ENCODE assay signal across 24 cellular contexts in the genomic region with DNA sequence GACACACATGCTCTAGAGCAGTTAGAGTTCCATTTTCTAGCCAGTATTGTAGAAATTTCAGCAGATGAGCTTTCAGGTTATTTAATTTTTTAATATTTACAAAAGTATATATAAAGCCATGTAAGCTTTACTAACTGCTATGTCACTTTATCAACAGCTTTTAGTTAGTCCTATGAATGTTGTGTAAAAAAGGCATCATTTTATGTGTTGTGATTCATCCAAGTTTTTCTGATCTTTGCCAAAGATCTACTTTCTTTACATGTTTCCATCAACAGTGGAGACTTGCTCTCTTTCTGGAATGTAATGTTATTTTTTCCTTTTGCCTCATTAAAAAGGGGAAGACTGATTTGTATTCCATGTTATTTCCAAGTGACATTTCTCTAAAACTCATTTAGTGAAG.
"Had no signal": no experiment of that assay in that cellular context is flagged by ENCODE, and none has a peak within 500 bp of the region (broad histone marks: within the 10 kb centered on the region; RNA-seq: fewer than 3 reads in every experiment).

No MANE protein-coding gene starts in this region.

- H3K36me3 ChIP-seq: neural progenitor cell, right lobe of liver, stomach, tibial artery had no signal

- H3K9me3 Mint-ChIP-seq: mesothelial cell of epicardium, nephron, neural progenitor cell, type B pancreatic cell had no signal

- H3K9ac ChIP-seq: neural progenitor cell, parathyroid adenoma had no signal

- ATAC-seq: esophagus mucosa; left ventricle myocardium superior; mucosa of descending colon; naive thymus-derived CD4-positive, alpha-beta T cell; right lobe of liver; stimulated activated effector memory CD8-positive, alpha-beta T cell treated with anti-CD3 and anti-CD28 coated beads, Interleukin-12 subunit alpha, Interleukin-12 subunit beta, amount 100 ng/mL, for 72 hours had no signal

- H3K27ac ChIP-seq: dorsolateral prefrontal cortex, epithelial cell of prostate, neural progenitor cell, parathyroid adenoma, right lobe of liver, stomach, testis, tibial artery had no signal

- H3K9me3 ChIP-seq: mucosa of descending colon, right lobe of liver, stomach, testis, tibial artery had no signal

- H3K4me3 Mint-ChIP-seq: mesothelial cell of epicardium; naive thymus-derived CD4-positive, alpha-beta T cell; nephron; neural progenitor cell; stimulated activated effector memory CD8-positive, alpha-beta T cell treated with anti-CD3 and anti-CD28 coated beads, Interleukin-12 subunit alpha, Interleukin-12 subunit beta, amount 100 ng/mL, for 72 hours; type B pancreatic cell had no signal

- H3K4me1 ChIP-seq: neural progenitor cell, parathyroid adenoma, right lobe of liver, stomach, testis had no signal

- H3K36me3 Mint-ChIP-seq: mesothelial cell of epicardium; naive thymus-derived CD4-positive, alpha-beta T cell; neural progenitor cell; stimulated activated effector memory CD8-positive, alpha-beta T cell treated with anti-CD3 and anti-CD28 coated beads, Interleukin-12 subunit alpha, Interleukin-12 subunit beta, amount 100 ng/mL, for 72 hours; type B pancreatic cell had no signal

- H3K79me2 ChIP-seq: parathyroid adenoma had no signal

- H3K4me3 ChIP-seq: dorsolateral prefrontal cortex, lung, mucosa of descending colon, neural progenitor cell, right lobe of liver, stomach, testis, tibial artery had no signal

- H3K4me2 ChIP-seq: neural progenitor cell had no signal

- DNase-seq: dorsolateral prefrontal cortex; effector CD4-positive, alpha-beta T cell; left ventricle myocardium superior; mesenchymal stem cell; mucosa of descending colon; naive thymus-derived CD4-positive, alpha-beta T cell; right lobe of liver; stimulated activated CD4-positive, alpha-beta T cell treated with anti-CD3 and anti-CD28 coated beads, Interleukin-2, amount 100 ng/mL, for 24 hours; stimulated activated CD4-positive, alpha-beta T cell treated with anti-CD3 and anti-CD28 coated beads, Interleukin-4, amount 100 ng/mL, for 24 hours; stimulated activated naive CD4-positive, alpha-beta T cell treated with Interleukin-2 at 50 U/mL for 16 hours; stomach; substantia nigra; testis; tibial artery had no signal

- H2AFZ ChIP-seq: neural progenitor cell, parathyroid adenoma had no signal

- H3K4me1 Mint-ChIP-seq: naive thymus-derived CD4-positive, alpha-beta T cell; stimulated activated effector memory CD8-positive, alpha-beta T cell treated with anti-CD3 and anti-CD28 coated beads, Interleukin-12 subunit alpha, Interleukin-12 subunit beta, amount 100 ng/mL, for 72 hours had no signal

- H3K27me3 ChIP-seq: dorsolateral prefrontal cortex, neural progenitor cell, right lobe of liver, stomach, testis, tibial artery had no signal

- H3K27ac Mint-ChIP-seq: mesothelial cell of epicardium; naive thymus-derived CD4-positive, alpha-beta T cell; nephron; neural progenitor cell; progenitor cell of endocrine pancreas; stimulated activated effector memory CD8-positive, alpha-beta T cell treated with anti-CD3 and anti-CD28 coated beads, Interleukin-12 subunit alpha, Interleukin-12 subunit beta, amount 100 ng/mL, for 72 hours; type B pancreatic cell had no signal
